In the genomic region with DNA sequence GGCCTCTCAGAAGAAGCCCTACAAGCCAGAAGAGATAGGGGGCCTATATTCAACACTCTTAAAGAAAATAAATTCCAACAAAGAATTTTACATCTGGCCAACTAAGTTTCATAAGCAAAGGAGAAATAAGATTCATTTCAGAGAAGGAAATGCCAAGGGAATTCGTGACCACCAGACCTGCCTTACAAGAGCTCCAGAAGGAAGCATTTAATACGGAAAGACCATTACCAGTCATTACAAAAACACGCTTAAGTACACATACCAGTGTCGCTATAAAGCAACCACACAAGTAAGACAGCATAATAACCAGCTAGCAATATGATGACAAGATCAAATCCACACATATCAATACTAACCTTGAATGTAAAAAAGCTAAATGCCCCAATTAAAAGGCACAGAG, we compare ENCODE assay signal across 16 cellular contexts.
"Had no signal": no experiment of that assay in that cellular context is flagged by ENCODE, and none has a peak within 500 bp of the region (broad histone marks: within the 10 kb centered on the region; RNA-seq: fewer than 3 reads in every experiment).

No MANE protein-coding gene starts in this region.

- H3K27ac Mint-ChIP-seq: activated CD4-positive, alpha-beta memory T cell treated with anti-CD3 and anti-CD28 coated beads, Interleukin-2, amount 10 ng/mL, durations not matched to agents 7 days and 5 days; activated naive CD8-positive, alpha-beta T cell; memory B cell; natural killer cell; T-helper 1 cell treated with Interleukin-12 subunit alpha and Interleukin-12 subunit beta and Interleukin-4 antibody, amounts not matched to agents 30 μg/mL and 1 μg/mL, for 36 hours had no signal

- H3K4me1 ChIP-seq: colonic mucosa, gastrocnemius medialis, heart right ventricle, left lung, sigmoid colon, stomach had no signal

- DNase-seq: activated CD4-positive, alpha-beta memory T cell treated with anti-CD3 and anti-CD28 coated beads, Interleukin-2, amount 10 ng/mL, durations not matched to agents 7 days and 5 days; activated gamma-delta T cell; activated T-cell treated with anti-CD3 and anti-CD28 coated beads, Interleukin-2, amount 50 U/mL, for 48 hours; colonic mucosa; gastrocnemius medialis; heart right ventricle; islet precursor cell; left lung; natural killer cell; sigmoid colon; stimulated activated CD4-positive, alpha-beta T cell treated with anti-CD3 and anti-CD28 coated beads, Interleukin-4, amount 100 ng/mL, for 4 hours; stomach had no signal

- H3K9me3 ChIP-seq: colonic mucosa, gastrocnemius medialis, sigmoid colon had no signal

- ATAC-seq: gastrocnemius medialis, heart right ventricle, left lung, natural killer cell had no signal

- H3K27me3 ChIP-seq: cardiac muscle cell, colonic mucosa, gastrocnemius medialis, heart right ventricle, left lung, sigmoid colon, stomach had no signal

- H3K4me3 Mint-ChIP-seq: activated CD4-positive, alpha-beta memory T cell treated with anti-CD3 and anti-CD28 coated beads, Interleukin-2, amount 10 ng/mL, durations not matched to agents 7 days and 5 days; activated naive CD8-positive, alpha-beta T cell; memory B cell; natural killer cell; T-helper 1 cell treated with Interleukin-12 subunit alpha and Interleukin-12 subunit beta and Interleukin-4 antibody, amounts not matched to agents 30 μg/mL and 1 μg/mL, for 36 hours had no signal

- H3K36me3 ChIP-seq: cardiac muscle cell, colonic mucosa, gastrocnemius medialis, heart right ventricle, left lung, sigmoid colon, stomach had no signal

- H3K4me3 ChIP-seq: cardiac muscle cell, colonic mucosa, gastrocnemius medialis, heart right ventricle, left lung, sigmoid colon, stomach had no signal

- H3K27ac ChIP-seq: cardiac muscle cell, colonic mucosa, gastrocnemius medialis, heart right ventricle, left lung, sigmoid colon, stomach had no signal

- H3K27me3 Mint-ChIP-seq: activated CD4-positive, alpha-beta memory T cell treated with anti-CD3 and anti-CD28 coated beads, Interleukin-2, amount 10 ng/mL, durations not matched to agents 7 days and 5 days; activated naive CD8-positive, alpha-beta T cell; memory B cell had no signal

- H3K4me1 Mint-ChIP-seq: activated CD4-positive, alpha-beta memory T cell treated with anti-CD3 and anti-CD28 coated beads, Interleukin-2, amount 10 ng/mL, durations not matched to agents 7 days and 5 days; memory B cell; natural killer cell had no signal

- H3K36me3 Mint-ChIP-seq: activated naive CD8-positive, alpha-beta T cell; memory B cell had no signal
